11 cellular contexts compared by ENCODE assay signal in the genomic region with DNA sequence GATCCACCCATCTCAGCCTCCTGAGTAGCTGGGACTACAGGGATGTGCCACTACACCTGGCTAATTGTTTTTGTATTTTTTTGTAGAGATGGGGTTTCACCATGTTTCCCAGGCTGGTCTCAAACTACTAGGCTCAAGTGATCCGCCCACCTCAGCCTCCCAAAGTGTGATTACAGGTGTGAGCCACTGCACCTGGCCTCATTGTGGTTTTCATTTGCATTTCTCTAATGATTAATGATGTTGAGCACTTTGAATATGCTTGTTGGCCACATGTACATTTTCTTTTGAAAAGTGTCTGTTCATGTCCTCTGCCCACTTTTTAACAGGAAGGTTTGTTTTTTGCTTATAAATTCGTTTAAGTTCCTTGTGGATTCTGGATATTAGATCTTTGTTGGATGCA. TPM values are rescaled to one million over a fixed set of nuclear protein-coding genes. Genes with fewer than 3 reads are reported as not detected.
DNase-seq lines count a peak whose midpoint lies in the region; FAIRE-seq and TF ChIP-seq lines count a peak whose summit lies in the region.
"Not testable (repeated sequence)": the region's sequence is repeated elsewhere in the genome, so short reads cannot be mapped to it uniquely, and the experiment has no call there.
"Had no signal": no experiment of that assay in that cellular context is flagged by ENCODE, and none has a peak within 500 bp of the region (broad histone marks: within the 10 kb centered on the region; RNA-seq: fewer than 3 reads in every experiment).

No MANE protein-coding gene starts in this region.

- H3K9me3 ChIP-seq in Karpas-422 (ENCODE audit: low read length); keratinocyte (ENCODE audit: control insufficient read depth, low read depth, low read length): not testable (repeated sequence)

- POLR2A ChIA-PET in activated CD4-positive, alpha-beta memory T cell treated with anti-CD3 and anti-CD28 coated beads for 36 hours (lab: Charles Lee): not testable (repeated sequence)

- H3K36me3 Mint-ChIP-seq in activated CD4-positive, alpha-beta memory T cell treated with anti-CD3 and anti-CD28 coated beads for 36 hours: peaks cover 46% of the 10 kb centered on the region
- peaks cover 24% of the 10 kb centered on the region for H3K36me3 Mint-ChIP-seq in activated naive CD4-positive, alpha-beta T cell treated with anti-CD3 and anti-CD28 coated beads, Interleukin-2, amount 50 U/mL, for 24 hours

- H3K27ac ChIP-seq in Karpas-422 (ENCODE audit: low read length) (peak overlapping the region; percentile 64), keratinocyte (ENCODE audit: control insufficient read depth, insufficient read depth, low read length) (peak overlapping the region; percentile 28)

- not testable (repeated sequence) for H3K9me1 ChIP-seq in keratinocyte (ENCODE audit: control insufficient read depth, extremely low read depth, insufficient read depth, low read length)

- not testable (repeated sequence) for H3K4me1 ChIP-seq in Karpas-422 (ENCODE audit: low read length)
- peaks cover 53% of the 10 kb centered on the region for H3K4me1 ChIP-seq in keratinocyte (ENCODE audit: control insufficient read depth, extremely low read depth, insufficient read depth, low read length)

- intact Hi-C loops in activated CD4-positive, alpha-beta memory T cell treated with anti-CD3 and anti-CD28 coated beads for 36 hours (cut with micrococcal nuclease): not testable (repeated sequence)

- H3K4me1 Mint-ChIP-seq in activated CD4-positive, alpha-beta memory T cell treated with anti-CD3 and anti-CD28 coated beads for 36 hours (ENCODE audit: low read depth): peaks cover 80% of the 10 kb centered on the region
- peaks cover 83% of the 10 kb centered on the region for H3K4me1 Mint-ChIP-seq in activated naive CD4-positive, alpha-beta T cell treated with anti-CD3 and anti-CD28 coated beads, Interleukin-2, amount 50 U/mL, for 24 hours

- CTCF ChIA-PET in activated CD4-positive, alpha-beta memory T cell treated with anti-CD3 and anti-CD28 coated beads for 36 hours (lab: Charles Lee): interaction anchor here (1.6 kb wide), 1 partner anchor 32 kb away, joined by 6 read pairs; no protein-coding TSS in a partner anchor

- not testable (repeated sequence) for TF ChIP-seq CTCF in GM12865 (IDR thresholded peaks at IDR 0.05; ENCODE audit: insufficient read depth, low read depth, low read length, missing control alignments); keratinocyte (optimal IDR thresholded peaks at IDR 0.05 in 1 of 3, IDR thresholded peaks at IDR 0.05 in 1 of 3, conservative IDR thresholded peaks at IDR 0.05 in 1 of 3; ENCODE audit: extremely low read depth in 1 of 3, insufficient read depth in 2 of 3, low read length in 3 of 3)

- H3K9me2 ChIP-seq in Karpas-422 (replicated peaks; ENCODE audit: insufficient read depth, low read length): not testable (repeated sequence)

- H3K79me2 ChIP-seq in Karpas-422 (ENCODE audit: low read length) (peaks cover 85% of the 10 kb centered on the region), keratinocyte (ENCODE audit: control insufficient read depth, insufficient read depth, low read length) (peaks cover 12% of the 10 kb centered on the region)

- H3K9ac ChIP-seq in Karpas-422 (ENCODE audit: low read length); keratinocyte (ENCODE audit: control insufficient read depth, extremely low read depth, insufficient read depth, low read length): not testable (repeated sequence)

- not testable (repeated sequence) for H3K27me3 ChIP-seq in Karpas-422 (ENCODE audit: low read length); keratinocyte (ENCODE audit: control insufficient read depth, extremely low read depth, insufficient read depth, low read length)

- peak overlapping the region; percentile 35 for H3K27ac Mint-ChIP-seq in activated CD4-positive, alpha-beta memory T cell treated with anti-CD3 and anti-CD28 coated beads for 36 hours
- H3K27ac Mint-ChIP-seq in activated naive CD4-positive, alpha-beta T cell treated with anti-CD3 and anti-CD28 coated beads, Interleukin-2, amount 50 U/mL, for 24 hours: peak overlapping the region; percentile 74

- H3K36me3 ChIP-seq in Karpas-422 (ENCODE audit: insufficient read depth, low read length): peaks cover 47% of the 10 kb centered on the region
- not testable (repeated sequence) for H3K36me3 ChIP-seq in keratinocyte (ENCODE audit: control insufficient read depth in 2 of 2, extremely low read depth in 1 of 2, insufficient read depth in 2 of 2, low read length in 2 of 2)

- H3K27me3 Mint-ChIP-seq in activated CD4-positive, alpha-beta memory T cell treated with anti-CD3 and anti-CD28 coated beads for 36 hours; activated naive CD4-positive, alpha-beta T cell treated with anti-CD3 and anti-CD28 coated beads, Interleukin-2, amount 50 U/mL, for 24 hours: not testable (repeated sequence)

- not testable (repeated sequence) for H3K4me2 ChIP-seq in Karpas-422 (ENCODE audit: low read depth, low read length, poor library complexity, severe bottlenecking); keratinocyte (ENCODE audit: control insufficient read depth, extremely low read depth, insufficient read depth, low read depth, low read length)

- DNase-seq in GM12865 (ENCODE audit: low read depth) (peak; percentile 33), Karpas-422 (peak; percentile 67), RPMI8226 (peak; percentile 46)
- peak; percentile 19 for DNase-seq in activated CD4-positive, alpha-beta memory T cell treated with anti-CD3 and anti-CD28 coated beads for 36 hours
- DNase-seq in keratinocyte (ENCODE audit: low read depth, low spot score): not testable (repeated sequence)
- DNase-seq in stimulated activated CD4-positive, alpha-beta T cell treated with anti-CD3 and anti-CD28 coated beads, Interleukin-15, amount 100 ng/mL, for 24 hours: peak; percentile 11

- not testable (repeated sequence) for H3K9me3 Mint-ChIP-seq in activated CD4-positive, alpha-beta memory T cell treated with anti-CD3 and anti-CD28 coated beads for 36 hours; activated naive CD4-positive, alpha-beta T cell treated with anti-CD3 and anti-CD28 coated beads, Interleukin-2, amount 50 U/mL, for 24 hours

- not testable (repeated sequence) for H4K20me1 ChIP-seq in Karpas-422 (ENCODE audit: insufficient read depth, low read depth, low read length); keratinocyte (ENCODE audit: control insufficient read depth, extremely low read depth, insufficient read depth, low read length)

- peak; percentile 46 for FAIRE-seq in keratinocyte (lab: Jason Lieb, UNC)

- H2AFZ ChIP-seq in Karpas-422 (ENCODE audit: low read length); keratinocyte (ENCODE audit: control insufficient read depth, low read length): not testable (repeated sequence)

- not testable (repeated sequence) for H3K4me3 ChIP-seq in GM12865 (ENCODE audit: low read depth, low read length); Karpas-422 (ENCODE audit: low read length); keratinocyte (ENCODE audit: control insufficient read depth in 2 of 3, extremely low read depth in 1 of 3, insufficient read depth in 2 of 3, low read depth in 1 of 3, low read length in 3 of 3)

- not testable (repeated sequence) for H3K4me3 Mint-ChIP-seq in activated CD4-positive, alpha-beta memory T cell treated with anti-CD3 and anti-CD28 coated beads for 36 hours
- H3K4me3 Mint-ChIP-seq in activated naive CD4-positive, alpha-beta T cell treated with anti-CD3 and anti-CD28 coated beads, Interleukin-2, amount 50 U/mL, for 24 hours: peak overlapping the region; percentile 72

- dilution Hi-C loops in keratinocyte (cut with MboI; ENCODE audit: extremely low pct_ligation_motif_present, low sequenced_read_pairs): not testable (repeated sequence)

RNA-seq across cellular contexts. Expression of a gene that starts 37.8 kb away (rescaled TPM):
- total RNA-seq in Karpas-422 (2014; rRNA removed; shearing (Covaris generic); ENCODE audit: low replicate concordance): not detected in 2 replicates
- under 1 TPM; 0.34 to 0.45 TPM for total RNA-seq in activated CD4-positive, alpha-beta memory T cell treated with anti-CD3 and anti-CD28 coated beads for 36 hours
- polyA plus RNA-seq in keratinocyte: 1.1 to 2.5 TPM (median 1.5 TPM) in 3 replicates
- 0.05 TPM for polyA plus RNA-seq in keratinocyte (2011; ENCODE audit: low read depth)
- polyA plus RNA-seq in keratinocyte (2011; cell fraction: cytosol; rRNA removed): 0.64 and 0.68 TPM in 2 replicates
- polyA plus RNA-seq in keratinocyte (2011; cell fraction: nucleus; rRNA removed): 1.5 and 1.7 TPM in 2 replicates
- polyA plus RNA-seq in keratinocyte (2012; ENCODE audit: low replicate concordance): 0.18 and 2.2 TPM in 2 replicates
- 1.9 to 2.8 TPM (median 2.2 TPM) in 3 replicates for polyA minus RNA-seq in keratinocyte
- polyA minus RNA-seq in keratinocyte (2011; cell fraction: cytosol; rRNA and poly(A)+ RNA removed): 1.3 TPM
- polyA minus RNA-seq in keratinocyte (2011; cell fraction: nucleus; rRNA and poly(A)+ RNA removed): 1.6 and 2.4 TPM in 2 replicates
- total RNA-seq: LHCN-M2, SJSA1 had no signal

RNA-seq across cellular contexts. Expression of a gene that starts 51.9 kb away (rescaled TPM):
- not detected in 2 replicates for total RNA-seq in Karpas-422 (2014; rRNA removed; shearing (Covaris generic); ENCODE audit: low replicate concordance)
- total RNA-seq in activated CD4-positive, alpha-beta memory T cell treated with anti-CD3 and anti-CD28 coated beads for 36 hours: not detected
- 2.4 to 11.7 TPM (median 5.1 TPM) in 3 replicates for polyA plus RNA-seq in keratinocyte
- 18.6 TPM for polyA plus RNA-seq in keratinocyte (2011; ENCODE audit: low read depth)
- polyA plus RNA-seq in keratinocyte (2011; cell fraction: cytosol; rRNA removed): 3.6 and 3.8 TPM in 2 replicates
- polyA plus RNA-seq in keratinocyte (2011; cell fraction: nucleus; rRNA removed): 4.4 and 5.5 TPM in 2 replicates
- 2.6 and 106 TPM in 2 replicates for polyA plus RNA-seq in keratinocyte (2012; ENCODE audit: low replicate concordance)
- polyA minus RNA-seq in keratinocyte: 0.96 to 6.7 TPM (median 1.8 TPM) in 3 replicates
- polyA minus RNA-seq in keratinocyte (2011; cell fraction: cytosol; rRNA and poly(A)+ RNA removed): 2.7 TPM
- polyA minus RNA-seq in keratinocyte (2011; cell fraction: nucleus; rRNA and poly(A)+ RNA removed): 0.62 and 1.3 TPM in 2 replicates
- total RNA-seq: Calu3, H7, LHCN-M2, SJSA1 had no signal
